In the genomic region with DNA sequence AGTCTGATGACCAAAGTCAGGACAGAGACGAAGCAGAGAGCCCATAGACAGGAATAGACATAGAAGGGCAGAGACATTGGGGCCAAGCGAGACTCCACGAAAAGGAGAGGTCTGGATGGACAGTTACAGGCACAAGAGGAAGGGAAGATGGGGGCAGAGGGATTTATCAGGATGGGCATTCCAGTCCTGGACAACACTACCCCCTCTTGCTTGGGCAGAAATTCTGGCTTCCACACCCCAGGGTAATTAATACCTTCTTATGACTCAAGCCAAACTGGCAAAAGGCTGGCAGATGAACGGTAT, we compare ENCODE assay signal across 26 cellular contexts.
"Had no signal": no experiment of that assay in that cellular context is flagged by ENCODE, and none has a peak within 500 bp of the region (broad histone marks: within the 10 kb centered on the region; RNA-seq: fewer than 3 reads in every experiment).

No MANE protein-coding gene starts in this region.

- H3K4me3 Mint-ChIP-seq: immature natural killer cell; naive thymus-derived CD8-positive, alpha-beta T cell; nephron; neural progenitor cell; stimulated activated naive B cell treated with anti-CD40 and anti-IgM and Interleukin-4, amounts not matched to agents 10 μg/mL and 1 μg/mL and 100 μg/mL, for 72 hours had no signal

- H3K4me1 ChIP-seq: neural progenitor cell, prostate gland, testis, thyroid gland, transverse colon had no signal

- H3K27me3 ChIP-seq: neural progenitor cell, ovary, stomach, testis, thyroid gland, transverse colon, upper lobe of left lung had no signal

- H3K27ac ChIP-seq: left lung, lower lobe of right lung, neural progenitor cell, ovary, prostate gland, stomach, testis, thyroid gland, transverse colon, upper lobe of left lung had no signal

- H3K36me3 Mint-ChIP-seq: naive thymus-derived CD8-positive, alpha-beta T cell; neural progenitor cell; stimulated activated naive B cell treated with anti-CD40 and anti-IgM and Interleukin-4, amounts not matched to agents 10 μg/mL and 1 μg/mL and 100 μg/mL, for 72 hours had no signal

- H3K4me3 ChIP-seq: left lung, lower lobe of right lung, neural progenitor cell, ovary, prostate gland, skin epidermis, stomach, testis, thyroid gland, transverse colon, upper lobe of left lung had no signal

- H3K4me2 ChIP-seq: neural progenitor cell had no signal

- H3K27ac Mint-ChIP-seq: immature natural killer cell; nephron; neural progenitor cell; stimulated activated naive B cell treated with anti-CD40 and anti-IgM and Interleukin-4, amounts not matched to agents 10 μg/mL and 1 μg/mL and 100 μg/mL, for 72 hours had no signal

- H3K9ac ChIP-seq: neural progenitor cell had no signal

- DNase-seq: immature natural killer cell; kidney; lower lobe of right lung; mammary epithelial cell; mesenchymal stem cell; naive thymus-derived CD8-positive, alpha-beta T cell; ovary; posterior cingulate gyrus; retina; stimulated activated CD4-positive, alpha-beta T cell treated with anti-CD3 and anti-CD28 coated beads, Interleukin-12 subunit alpha, Interleukin-12 subunit beta, amount 100 ng/mL, for 4 hours; stimulated activated CD4-positive, alpha-beta T cell treated with anti-CD3 and anti-CD28 coated beads, Interleukin-15, amount 100 ng/mL, for 24 hours; stimulated activated CD4-positive, alpha-beta T cell treated with anti-CD3 and anti-CD28 coated beads, Interleukin-2, amount 100 ng/mL, for 24 hours; stimulated activated CD4-positive, alpha-beta T cell treated with anti-CD3 and anti-CD28 coated beads, Interleukin-4, amount 100 ng/mL, for 1 hour; stimulated activated naive B cell treated with anti-CD40 and anti-IgM and Interleukin-4, amounts not matched to agents 10 μg/mL and 1 μg/mL and 100 μg/mL, for 72 hours; stimulated activated naive CD8-positive, alpha-beta T cell treated with anti-CD3 and anti-CD28 coated beads, Interleukin-15, Interleukin-2, amounts not matched to agents 100 U/mL and 50 U/mL, for 24 hours; stomach; testis had no signal

- H3K9me3 Mint-ChIP-seq: immature natural killer cell; nephron; neural progenitor cell; stimulated activated naive B cell treated with anti-CD40 and anti-IgM and Interleukin-4, amounts not matched to agents 10 μg/mL and 1 μg/mL and 100 μg/mL, for 72 hours had no signal

- H3K9me3 ChIP-seq: left lung, lower lobe of right lung, ovary, prostate gland, stomach, testis, thyroid gland, transverse colon, upper lobe of left lung had no signal

- FAIRE-seq: islet of Langerhans, kidney had no signal

- H3K36me3 ChIP-seq: left lung, lower lobe of right lung, neural progenitor cell, ovary, prostate gland, stomach, thyroid gland, transverse colon, upper lobe of left lung had no signal

- H2AFZ ChIP-seq: neural progenitor cell had no signal
